Comparison of ENCODE assay signal across 8 cellular contexts in genomic region chr1:52033190-52034049, GRCh38. TPM values are rescaled to one million over a fixed set of nuclear protein-coding genes. Genes with fewer than 3 reads are reported as not detected.
DNase-seq lines count a peak whose midpoint lies in the region; ATAC-seq and TF ChIP-seq lines count a peak whose summit lies in the region.

Gene KTI12 (minus strand): TSS chr1:52033810. CDS start chr1:52033761, 49 bp downstream.

- 3% methylated on average over 78 of the region's 78 CpGs for WGBS in liver

- H3K4me3 ChIP-seq in liver (ENCODE audit: low read depth in 1 of 3, low read length in 3 of 3): peak within 1 kb of the TSS; percentile 82 to 99 (median 97)

- H3K27me3 ChIP-seq in liver (ENCODE audit: control insufficient read depth in 4 of 4, insufficient read depth in 4 of 4, low read length in 3 of 4): no peaks in the 10 kb centered on the region

- TF ChIP-seq RAD21 in liver (IDR thresholded peaks at IDR 0.05): no peak

- peaks cover 0 to 5% (median 1%) of the 10 kb centered on the region in 4 donors for H3K36me3 ChIP-seq in liver (ENCODE audit: control insufficient read depth in 4 of 4, insufficient read depth in 3 of 4, low read depth in 1 of 4, low read length in 3 of 4)

- H3K9me3 ChIP-seq in liver (ENCODE audit: control insufficient read depth in 4 of 4, low read length in 3 of 4): no peaks in the 10 kb centered on the region

- no peak for TF ChIP-seq CTCF in liver (IDR thresholded peaks at IDR 0.05; ENCODE audit: low read depth, low read length, missing input control)

- H3K9ac ChIP-seq in liver (ENCODE audit: low read depth in 1 of 2, low read length in 2 of 2): peak within 1 kb of the TSS; percentile 26 to 82

- ATAC-seq in GM19438 (IDR thresholded peaks at IDR 0.05; ENCODE audit: low read depth, unreplicated experiment) (peak; percentile 67), HG03571 (IDR thresholded peaks at IDR 0.05; ENCODE audit: unreplicated experiment) (peak; percentile 81)

- peak; percentile 93 for DNase-seq in CD1c-positive myeloid dendritic cell (ENCODE audit: extremely low spot score)
- DNase-seq in NCI-H774 (lab: John Stamatoyannopoulos, UW): peak; percentile 95
- peak; percentile 83 to 87 for DNase-seq in activated CD4-positive, alpha-beta T cell treated with anti-CD3 and anti-CD28 coated beads, Interleukin-2, amount 50 U/mL, for 48 hours
- DNase-seq in dermis microvascular lymphatic vessel endothelial cell (ENCODE audit: low read depth in 2 of 2): peak; percentile 93
- DNase-seq in stimulated activated CD4-positive, alpha-beta T cell treated with anti-CD3 and anti-CD28 coated beads, Interleukin-4, amount 100 ng/mL, for 24 hours: peak; percentile 87

- H3K4me1 ChIP-seq in liver (ENCODE audit: control insufficient read depth in 4 of 4, insufficient read depth in 4 of 4, low read length in 3 of 4): peaks cover 8 to 41% (median 33%) of the 10 kb centered on the region in 4 donors

- H3K27ac ChIP-seq in liver (ENCODE audit: low read depth in 1 of 2, low read length in 2 of 2): peak within 1 kb of the TSS; percentile 90 to 92

TF ChIP-seq in liver, 16 proteins besides CTCF, POLR2A, EP300 and RAD21:
- peak; percentile 22 for TF ChIP-seq NR2F2 (IDR thresholded peaks at IDR 0.05)
- TF ChIP-seq FOXA1 (IDR thresholded peaks at IDR 0.05): no peak
- TF ChIP-seq YY1 (IDR thresholded peaks at IDR 0.05): peak; percentile 95
- TF ChIP-seq, protein P1, sequence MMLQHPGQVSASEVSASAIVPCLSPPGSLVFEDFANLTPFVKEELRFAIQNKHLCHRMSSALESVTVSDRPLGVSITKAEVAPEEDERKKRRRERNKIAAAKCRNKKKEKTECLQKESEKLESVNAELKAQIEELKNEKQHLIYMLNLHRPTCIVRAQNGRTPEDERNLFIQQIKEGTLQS (IDR thresholded peaks at IDR 0.05): no peak
- TF ChIP-seq ZBTB33 (IDR thresholded peaks at IDR 0.05): no peak
- TF ChIP-seq GABPA (IDR thresholded peaks at IDR 0.05 in 1 of 2, conservative IDR thresholded peaks at IDR 0.05 in 1 of 2): peak; percentile 82 to 94
- no peak for TF ChIP-seq TAF1 (conservative IDR thresholded peaks at IDR 0.05)
- TF ChIP-seq RXRA (IDR thresholded peaks at IDR 0.05): no peak
- peak; percentile 10 for TF ChIP-seq SP1 (IDR thresholded peaks at IDR 0.05)
- TF ChIP-seq FOXA2 (IDR thresholded peaks at IDR 0.05): no peak
- no peak for TF ChIP-seq HNF4A (conservative IDR thresholded peaks at IDR 0.05)
- TF ChIP-seq, protein P2, sequence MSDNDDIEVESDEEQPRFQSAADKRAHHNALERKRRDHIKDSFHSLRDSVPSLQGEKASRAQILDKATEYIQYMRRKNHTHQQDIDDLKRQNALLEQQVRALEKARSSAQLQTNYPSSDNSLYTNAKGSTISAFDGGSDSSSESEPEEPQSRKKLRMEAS (IDR thresholded peaks at IDR 0.05): peak; percentile 47
- TF ChIP-seq EGR1 (IDR thresholded peaks at IDR 0.05; ENCODE audit: low read depth in 2 of 2): peak; percentile 30 to 80
- TF ChIP-seq, protein P3, sequence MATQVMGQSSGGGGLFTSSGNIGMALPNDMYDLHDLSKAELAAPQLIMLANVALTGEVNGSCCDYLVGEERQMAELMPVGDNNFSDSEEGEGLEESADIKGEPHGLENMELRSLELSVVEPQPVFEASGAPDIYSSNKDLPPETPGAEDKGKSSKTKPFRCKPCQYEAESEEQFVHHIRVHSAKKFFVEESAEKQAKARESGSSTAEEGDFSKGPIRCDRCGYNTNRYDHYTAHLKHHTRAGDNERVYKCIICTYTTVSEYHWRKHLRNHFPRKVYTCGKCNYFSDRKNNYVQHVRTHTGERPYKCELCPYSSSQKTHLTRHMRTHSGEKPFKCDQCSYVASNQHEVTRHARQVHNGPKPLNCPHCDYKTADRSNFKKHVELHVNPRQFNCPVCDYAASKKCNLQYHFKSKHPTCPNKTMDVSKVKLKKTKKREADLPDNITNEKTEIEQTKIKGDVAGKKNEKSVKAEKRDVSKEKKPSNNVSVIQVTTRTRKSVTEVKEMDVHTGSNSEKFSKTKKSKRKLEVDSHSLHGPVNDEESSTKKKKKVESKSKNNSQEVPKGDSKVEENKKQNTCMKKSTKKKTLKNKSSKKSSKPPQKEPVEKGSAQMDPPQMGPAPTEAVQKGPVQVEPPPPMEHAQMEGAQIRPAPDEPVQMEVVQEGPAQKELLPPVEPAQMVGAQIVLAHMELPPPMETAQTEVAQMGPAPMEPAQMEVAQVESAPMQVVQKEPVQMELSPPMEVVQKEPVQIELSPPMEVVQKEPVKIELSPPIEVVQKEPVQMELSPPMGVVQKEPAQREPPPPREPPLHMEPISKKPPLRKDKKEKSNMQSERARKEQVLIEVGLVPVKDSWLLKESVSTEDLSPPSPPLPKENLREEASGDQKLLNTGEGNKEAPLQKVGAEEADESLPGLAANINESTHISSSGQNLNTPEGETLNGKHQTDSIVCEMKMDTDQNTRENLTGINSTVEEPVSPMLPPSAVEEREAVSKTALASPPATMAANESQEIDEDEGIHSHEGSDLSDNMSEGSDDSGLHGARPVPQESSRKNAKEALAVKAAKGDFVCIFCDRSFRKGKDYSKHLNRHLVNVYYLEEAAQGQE (IDR thresholded peaks at IDR 0.05): no peak
- no peak for TF ChIP-seq JUND (IDR thresholded peaks at IDR 0.05)
- no peak for TF ChIP-seq HNF4G (IDR thresholded peaks at IDR 0.05)

RNA-seq across cellular contexts. Expression of gene KTI12, which starts in this region (rescaled TPM):
- total RNA-seq in dermis microvascular lymphatic vessel endothelial cell (8.3 and 11.8 TPM in 2 replicates), liver (1 to 10 TPM; 6.0 to 7.7 TPM)
- polyA plus RNA-seq in liver: 1 to 10 TPM; 4.1 to 5.5 TPM

Comparison
In these comparisons a context has a peak if more than half of its experiments do, and no peak if none do; other contexts are left out.
1. Peak in every context shown above with its lines: DNase-seq, ATAC-seq, H3K4me3 ChIP-seq and H3K27ac ChIP-seq.